Comparison of ENCODE assay signal across 9 cellular contexts in genomic region chr21:41362605-41363369, GRCh38. TPM values are rescaled to one million over a fixed set of nuclear protein-coding genes. Genes with fewer than 3 reads are reported as not detected.
DNase-seq lines count a peak whose midpoint lies in the region; ATAC-seq and TF ChIP-seq lines count a peak whose summit lies in the region.
"Had no signal": no experiment of that assay in that cellular context is flagged by ENCODE, and none has a peak within 500 bp of the region (broad histone marks: within the 10 kb centered on the region; RNA-seq: fewer than 3 reads in every experiment).

No MANE protein-coding gene starts in this region.

- H3K9me3 ChIP-seq in CD4-positive, alpha-beta T cell (ENCODE audit: control insufficient read depth, low read length): no peaks in the 10 kb centered on the region
- no peaks in the 10 kb centered on the region for H3K9me3 ChIP-seq in osteoblast (ENCODE audit: low read depth, low read length)

- DNase-seq in CD4-positive, alpha-beta T cell: peak in 1 of 10 experiments; percentile 23
- no peak for DNase-seq in effector memory CD8-positive, alpha-beta T cell
- peak; percentile 38 for DNase-seq in osteoblast (ENCODE audit: insufficient read length, low spot score, missing footprints)
- DNase-seq in DMS114 treated with DMSO at 0.1 percent for 48 hours (lab: John Stamatoyannopoulos, UW; ENCODE audit: unreplicated experiment): no peak
- no peak for DNase-seq in medulla oblongata (ENCODE audit: extremely low spot score)
- no peak for DNase-seq in hepatic stellate cell (ENCODE audit: low spot score)
- DNase-seq: NCI-H748 treated with DMSO at 0.1 percent for 48 hours had no signal

- no peaks in the 10 kb centered on the region for H3K79me2 ChIP-seq in osteoblast (ENCODE audit: insufficient read depth, low read length)

- CTCF ChIA-PET in CD4-positive, alpha-beta T cell (lab: Charles Lee): no interaction called here

- TF ChIP-seq CTCF in CD4-positive, alpha-beta T cell (IDR thresholded peaks at IDR 0.05): no peak
- TF ChIP-seq CTCF in osteoblast (IDR thresholded peaks at IDR 0.05; ENCODE audit: extremely low read depth, low read depth, low read length): no peak

- H3K27ac Mint-ChIP-seq in CD4-positive, alpha-beta T cell: peak overlapping the region; percentile 98
- peak overlapping the region; percentile 96 to 99 (median 98) for H3K27ac Mint-ChIP-seq in IgD-negative memory B cell
- H3K27ac Mint-ChIP-seq in effector memory CD8-positive, alpha-beta T cell: peak overlapping the region; percentile 98 to 100

- intact Hi-C loops in CD4-positive, alpha-beta T cell (cut with DNase I, micrococcal nuclease): loop anchor here in 1 of 2 experiments (2.0 to 5.0 kb wide), 2 partner anchors 64 to 700 kb away; partner anchors contain the start of gene MX1

- no peaks in the 10 kb centered on the region for H3K27me3 ChIP-seq in CD4-positive, alpha-beta T cell (ENCODE audit: control insufficient read depth, insufficient read depth, low read length)
- H3K27me3 ChIP-seq in osteoblast (ENCODE audit: insufficient read depth, low read length): no peaks in the 10 kb centered on the region

- H3K4me1 ChIP-seq in osteoblast (ENCODE audit: insufficient read depth, low read length): peaks cover 13% of the 10 kb centered on the region

- peak overlapping the region; percentile 93 for H3K4me3 Mint-ChIP-seq in CD4-positive, alpha-beta T cell
- peak overlapping the region; percentile 91 to 99 (median 94) for H3K4me3 Mint-ChIP-seq in IgD-negative memory B cell
- H3K4me3 Mint-ChIP-seq in effector memory CD8-positive, alpha-beta T cell: peak overlapping the region; percentile 94 to 96

- H4K20me1 ChIP-seq in osteoblast (ENCODE audit: insufficient read depth, low read length): no peaks in the 10 kb centered on the region

- H3K9me3 Mint-ChIP-seq in CD4-positive, alpha-beta T cell: no peaks in the 10 kb centered on the region
- no peaks in the 10 kb centered on the region for H3K9me3 Mint-ChIP-seq in IgD-negative memory B cell
- no peaks in the 10 kb centered on the region for H3K9me3 Mint-ChIP-seq in effector memory CD8-positive, alpha-beta T cell

- no peaks in the 10 kb centered on the region for H3K36me3 ChIP-seq in osteoblast (ENCODE audit: insufficient read depth, low read length)

- H2AFZ ChIP-seq in osteoblast (ENCODE audit: low read length): peak overlapping the region; percentile 81

- peaks cover 67% of the 10 kb centered on the region for H3K4me1 Mint-ChIP-seq in CD4-positive, alpha-beta T cell (ENCODE audit: low read depth)
- H3K4me1 Mint-ChIP-seq in IgD-negative memory B cell: peaks cover 25 to 53% (median 41%) of the 10 kb centered on the region in 3 donors
- peaks cover 41 to 50% of the 10 kb centered on the region in 2 donors for H3K4me1 Mint-ChIP-seq in effector memory CD8-positive, alpha-beta T cell (ENCODE audit: low read depth in 2 of 2)

- no peaks in the 10 kb centered on the region for H3K27me3 Mint-ChIP-seq in CD4-positive, alpha-beta T cell
- H3K27me3 Mint-ChIP-seq in IgD-negative memory B cell: no peaks in the 10 kb centered on the region
- no peaks in the 10 kb centered on the region for H3K27me3 Mint-ChIP-seq in effector memory CD8-positive, alpha-beta T cell

- peak overlapping the region; percentile 70 for H3K4me2 ChIP-seq in osteoblast (ENCODE audit: insufficient read depth, low read length)

- peak overlapping the region; percentile 60 for H3K4me3 ChIP-seq in osteoblast (ENCODE audit: insufficient read depth, low read length)

- peaks cover 54% of the 10 kb centered on the region for H3K36me3 Mint-ChIP-seq in CD4-positive, alpha-beta T cell (ENCODE audit: low read depth)
- H3K36me3 Mint-ChIP-seq in IgD-negative memory B cell: peaks cover 7% of the 10 kb centered on the region
- peaks cover 32% of the 10 kb centered on the region for H3K36me3 Mint-ChIP-seq in effector memory CD8-positive, alpha-beta T cell (ENCODE audit: insufficient read depth)

- POLR2A ChIA-PET in CD4-positive, alpha-beta T cell (lab: Charles Lee): interaction anchor here (0.7 to 4.9 kb wide), 5 partner anchors 9 to 96 kb away, joined by 3 to 76 read pairs (median 12); partner anchors contain the start of gene MX1

- ATAC-seq in CD4-positive, alpha-beta T cell (ENCODE audit: poor library complexity): peak; percentile 24
- ATAC-seq in effector memory CD8-positive, alpha-beta T cell (replicated peaks): no peak
- ATAC-seq in HG03108 (IDR thresholded peaks at IDR 0.05; ENCODE audit: unreplicated experiment): no peak

- peak overlapping the region; percentile 95 for H3K27ac ChIP-seq in CD4-positive, alpha-beta T cell (ENCODE audit: low read depth, low read length)
- H3K27ac ChIP-seq in osteoblast (ENCODE audit: low read depth, low read length): peak overlapping the region; percentile 68

RNA-seq across cellular contexts. Expression of gene MX2, which starts 1.0 kb away (rescaled TPM):
- total RNA-seq in CD4-positive, alpha-beta T cell: 10 to 100 TPM; 77.8 to 87.1 TPM
- polyA plus RNA-seq in IgD-negative memory B cell: 36.6 TPM
- total RNA-seq in osteoblast: 12.4 and 14.5 TPM in 2 replicates

RNA-seq across cellular contexts. Expression of gene FAM3B, which starts 46.2 kb away (rescaled TPM):
- not detected for total RNA-seq in CD4-positive, alpha-beta T cell
- not detected for polyA plus RNA-seq in IgD-negative memory B cell
- total RNA-seq in osteoblast: not detected in 2 replicates
